In genomic region chr20:60957621-60958020, GRCh38 we compare ENCODE assay signal across 36 cellular contexts.
"Had no signal": no experiment of that assay in that cellular context is flagged by ENCODE, and none has a peak within 500 bp of the region (broad histone marks: within the 10 kb centered on the region; RNA-seq: fewer than 3 reads in every experiment).

No MANE protein-coding gene starts in this region.

- H3K27me3 Mint-ChIP-seq: activated CD4-positive, alpha-beta memory T cell treated with anti-CD3 and anti-CD28 coated beads, Interleukin-2, amount 10 ng/mL, durations not matched to agents 7 days and 5 days; activated CD4-positive, alpha-beta T cell treated with anti-CD3 and anti-CD28 coated beads, Interleukin-2, amount 10 ng/mL, durations not matched to agents 7 days and 5 days had no signal

- H3K27ac ChIP-seq: adrenal gland, body of pancreas, brain microvascular endothelial cell, breast epithelium, WERI-Rb-1 had no signal

- H3K27me3 ChIP-seq: adrenal gland, body of pancreas, brain microvascular endothelial cell, breast epithelium had no signal

- H3K4me1 ChIP-seq: adrenal gland, body of pancreas, breast epithelium had no signal

- H3K27ac Mint-ChIP-seq: activated CD4-positive, alpha-beta memory T cell treated with anti-CD3 and anti-CD28 coated beads, Interleukin-2, amount 10 ng/mL, durations not matched to agents 7 days and 5 days; activated CD4-positive, alpha-beta T cell treated with anti-CD3 and anti-CD28 coated beads for 36 hours; activated CD4-positive, alpha-beta T cell treated with anti-CD3 and anti-CD28 coated beads, Interleukin-2, amount 10 ng/mL, durations not matched to agents 7 days and 5 days; activated naive CD4-positive, alpha-beta T cell treated with anti-CD3 and anti-CD28 coated beads for 36 hours; activated naive CD4-positive, alpha-beta T cell treated with anti-CD3 and anti-CD28 coated beads, Interleukin-2, amount 50 U/mL, for 72 hours; activated naive CD8-positive, alpha-beta T cell treated with anti-CD3 and anti-CD28 coated beads for 36 hours; activated T-cell treated with anti-CD3 and anti-CD28 coated beads, Interleukin-2, amount 50 U/mL, for 72 hours; activated T-helper 1 cell treated with anti-CD3 and anti-CD28 coated beads, Interleukin-12 subunit alpha, Interleukin-12 subunit beta, Interleukin-2, Interleukin-4 antibody, amounts not matched to agents 30 ng/mL and 10 ng/mL and 1 ng/mL, durations not matched to agents 14 hours and 24 hours and 36 hours; activated T-helper 17 cell treated with anti-CD3 and anti-CD28 coated beads, Interleukin-2, amount 50 U/mL, for 72 hours; T-helper 1 cell treated with Interleukin-12 subunit alpha and Interleukin-12 subunit beta and Interleukin-4 antibody, amounts not matched to agents 30 μg/mL and 1 μg/mL, for 36 hours; T-helper 2 cell treated with Interferon-gamma antibody and Interleukin-4, amounts not matched to agents 5 μg/mL and 100 μg/mL, for 36 hours; WTC11 had no signal

- H3K4me3 ChIP-seq: adrenal gland, body of pancreas, breast epithelium had no signal

- H3K9me3 Mint-ChIP-seq: activated CD4-positive, alpha-beta memory T cell treated with anti-CD3 and anti-CD28 coated beads, Interleukin-2, amount 10 ng/mL, durations not matched to agents 7 days and 5 days; activated CD4-positive, alpha-beta T cell treated with anti-CD3 and anti-CD28 coated beads, Interleukin-2, amount 10 ng/mL, durations not matched to agents 7 days and 5 days; activated naive CD4-positive, alpha-beta T cell treated with anti-CD3 and anti-CD28 coated beads for 36 hours; activated naive CD4-positive, alpha-beta T cell treated with anti-CD3 and anti-CD28 coated beads, Interleukin-2, amount 50 U/mL, for 72 hours; activated naive CD8-positive, alpha-beta T cell treated with anti-CD3 and anti-CD28 coated beads for 36 hours; activated T-helper 1 cell treated with anti-CD3 and anti-CD28 coated beads, Interleukin-12 subunit alpha, Interleukin-12 subunit beta, Interleukin-2, Interleukin-4 antibody, amounts not matched to agents 30 ng/mL and 10 ng/mL and 1 ng/mL, durations not matched to agents 14 hours and 24 hours and 36 hours; activated T-helper 17 cell treated with anti-CD3 and anti-CD28 coated beads, Interleukin-2, amount 50 U/mL, for 72 hours; T-helper 1 cell treated with Interleukin-12 subunit alpha and Interleukin-12 subunit beta and Interleukin-4 antibody, amounts not matched to agents 30 μg/mL and 1 μg/mL, for 36 hours; T-helper 2 cell treated with Interferon-gamma antibody and Interleukin-4, amounts not matched to agents 5 μg/mL and 100 μg/mL, for 36 hours had no signal

- H3K36me3 Mint-ChIP-seq: activated naive CD4-positive, alpha-beta T cell treated with anti-CD3 and anti-CD28 coated beads, Interleukin-2, amount 50 U/mL, for 72 hours; activated naive CD8-positive, alpha-beta T cell treated with anti-CD3 and anti-CD28 coated beads for 36 hours had no signal

- H3K4me1 Mint-ChIP-seq: activated CD4-positive, alpha-beta memory T cell treated with anti-CD3 and anti-CD28 coated beads, Interleukin-2, amount 10 ng/mL, durations not matched to agents 7 days and 5 days; activated CD4-positive, alpha-beta T cell treated with anti-CD3 and anti-CD28 coated beads for 36 hours; activated CD4-positive, alpha-beta T cell treated with anti-CD3 and anti-CD28 coated beads, Interleukin-2, amount 10 ng/mL, durations not matched to agents 7 days and 5 days; activated naive CD8-positive, alpha-beta T cell treated with anti-CD3 and anti-CD28 coated beads for 36 hours; activated T-helper 17 cell treated with anti-CD3 and anti-CD28 coated beads, Interleukin-2, amount 50 U/mL, for 72 hours had no signal

- ATAC-seq: activated CD4-positive, alpha-beta T cell treated with anti-CD3 and anti-CD28 coated beads for 36 hours; activated CD4-positive, CD25-positive, alpha-beta regulatory T cell treated with anti-CD3 and anti-CD28 coated beads, Interleukin-2, amount 50 U/mL, for 24 hours; activated naive CD4-positive, alpha-beta T cell treated with anti-CD3 and anti-CD28 coated beads, Interleukin-2, amount 50 U/mL, for 72 hours; activated T-cell treated with anti-CD3 and anti-CD28 coated beads, Interleukin-2, amount 50 U/mL, for 4 hours; activated T-cell treated with anti-CD3 and anti-CD28 coated beads, Interleukin-2, amount 50 U/mL, for 72 hours; activated T-helper 17 cell treated with anti-CD3 and anti-CD28 coated beads, Interleukin-2, amount 50 U/mL, for 72 hours; body of pancreas; WTC11 had no signal

- H3K36me3 ChIP-seq: adrenal gland, brain microvascular endothelial cell, breast epithelium, WERI-Rb-1 had no signal

- DNase-seq: activated CD4-positive, alpha-beta memory T cell treated with anti-CD3 and anti-CD28 coated beads, Interleukin-2, amount 10 ng/mL, durations not matched to agents 7 days and 5 days; activated CD4-positive, alpha-beta T cell treated with anti-CD3 and anti-CD28 coated beads for 1 hour; activated CD4-positive, alpha-beta T cell treated with anti-CD3 and anti-CD28 coated beads for 36 hours; activated CD4-positive, alpha-beta T cell treated with anti-CD3 and anti-CD28 coated beads for 48 hours; activated CD4-positive, alpha-beta T cell treated with anti-CD3 and anti-CD28 coated beads, Interleukin-2, amount 10 ng/mL, durations not matched to agents 7 days and 5 days; activated CD4-positive, alpha-beta T cell treated with anti-CD3 and anti-CD28 coated beads, Interleukin-2, amount 50 U/mL, for 48 hours; activated CD4-positive, CD25-positive, alpha-beta regulatory T cell; activated CD8-positive, alpha-beta memory T cell treated with anti-CD3 and anti-CD28 coated beads, Interleukin-2, amount 50 U/mL, for 4 hours; activated effector memory CD4-positive, alpha-beta T cell treated with anti-CD3 and anti-CD28 coated beads, Interleukin-2, amount 50 U/mL, for 16 hours; activated gamma-delta T cell treated with Interleukin-2 at 50 U/mL for 16 hours; activated naive CD4-positive, alpha-beta T cell; activated naive CD4-positive, alpha-beta T cell treated with anti-CD3 and anti-CD28 coated beads for 36 hours; activated naive CD4-positive, alpha-beta T cell treated with anti-CD3 and anti-CD28 coated beads, Interleukin-2, amount 50 U/mL, for 16 hours; activated naive CD8-positive, alpha-beta T cell treated with anti-CD3 and anti-CD28 coated beads for 36 hours; activated T-cell treated with anti-CD3 and anti-CD28 coated beads for 4 hours; activated T-cell treated with anti-CD3 and anti-CD28 coated beads, Interleukin-2, amount 50 U/mL, for 1 hour; activated T-cell treated with anti-CD3 and anti-CD28 coated beads, Interleukin-2, amount 50 U/mL, for 4 hours; activated T-cell treated with anti-CD3 and anti-CD28 coated beads, Interleukin-2, amount 50 U/mL, for 72 hours; adrenal gland; amniotic stem cell; aorta; body of pancreas; brain microvascular endothelial cell; central memory CD4-positive, alpha-beta T cell; T-helper 1 cell; T-helper 2 cell; T-helper 9 cell; WERI-Rb-1 had no signal

- H3K9me3 ChIP-seq: adrenal gland, body of pancreas, breast epithelium had no signal

- H3K4me3 Mint-ChIP-seq: activated CD4-positive, alpha-beta memory T cell treated with anti-CD3 and anti-CD28 coated beads, Interleukin-2, amount 10 ng/mL, durations not matched to agents 7 days and 5 days; activated CD4-positive, alpha-beta T cell treated with anti-CD3 and anti-CD28 coated beads for 36 hours; activated CD4-positive, alpha-beta T cell treated with anti-CD3 and anti-CD28 coated beads, Interleukin-2, amount 10 ng/mL, durations not matched to agents 7 days and 5 days; activated naive CD4-positive, alpha-beta T cell treated with anti-CD3 and anti-CD28 coated beads for 36 hours; activated naive CD8-positive, alpha-beta T cell treated with anti-CD3 and anti-CD28 coated beads for 36 hours; activated T-cell treated with anti-CD3 and anti-CD28 coated beads, Interleukin-2, amount 50 U/mL, for 4 hours; activated T-cell treated with anti-CD3 and anti-CD28 coated beads, Interleukin-2, amount 50 U/mL, for 72 hours; activated T-helper 1 cell treated with anti-CD3 and anti-CD28 coated beads, Interleukin-12 subunit alpha, Interleukin-12 subunit beta, Interleukin-2, Interleukin-4 antibody, amounts not matched to agents 30 ng/mL and 10 ng/mL and 1 ng/mL, durations not matched to agents 14 hours and 24 hours and 36 hours; activated T-helper 17 cell treated with anti-CD3 and anti-CD28 coated beads, Interleukin-2, amount 50 U/mL, for 72 hours; T-helper 1 cell treated with Interleukin-12 subunit alpha and Interleukin-12 subunit beta and Interleukin-4 antibody, amounts not matched to agents 30 μg/mL and 1 μg/mL, for 36 hours; T-helper 2 cell treated with Interferon-gamma antibody and Interleukin-4, amounts not matched to agents 5 μg/mL and 100 μg/mL, for 36 hours; WTC11 had no signal
